ENCODE assay signal across 8 cellular contexts in genomic region chrX:107978707-107979307, GRCh38. TPM values are rescaled to one million over a fixed set of nuclear protein-coding genes. Genes with fewer than 3 reads are reported as not detected.
DNase-seq lines count a peak whose midpoint lies in the region; ATAC-seq and TF ChIP-seq lines count a peak whose summit lies in the region.

No MANE protein-coding gene starts in this region.

- no peaks in the 10 kb centered on the region for H4K20me1 ChIP-seq in Loucy (ENCODE audit: insufficient read depth, low read length, poor library complexity, severe bottlenecking)

- H2AK5ac ChIP-seq in neuronal stem cell (ENCODE audit: low read depth, low read length) = no peak overlapping the region

- TF ChIP-seq CTCF in GM06990 (IDR thresholded peaks at IDR 0.05; ENCODE audit: insufficient read depth, low read length, poor library complexity, severe bottlenecking) (peak; percentile 66), Loucy (conservative IDR thresholded peaks at IDR 0.05; ENCODE audit: low read length) (peak; percentile 67), chondrocyte (IDR thresholded peaks at IDR 0.05) (peak; percentile 76)

- H3K9ac ChIP-seq in Loucy (ENCODE audit: low read depth, low read length, poor library complexity, severe bottlenecking) (no peak overlapping the region), neuronal stem cell (ENCODE audit: low read depth, low read length, poor library complexity) (no peak overlapping the region)

- no peaks in the 10 kb centered on the region for H3K79me2 ChIP-seq in Loucy (ENCODE audit: insufficient read depth, low read length)

- H3K36me3 ChIP-seq in GM06990 (ENCODE audit: control insufficient read depth, insufficient read depth, low read length) (no peaks in the 10 kb centered on the region), Loucy (ENCODE audit: insufficient read depth, low read length) (no peaks in the 10 kb centered on the region), neuronal stem cell (replicated peaks in 1 of 2; ENCODE audit: control insufficient read depth in 2 of 2, insufficient read depth in 2 of 2, low read length in 2 of 2) (no peaks in the 10 kb centered on the region)

- DNase-seq in GM06990 (ENCODE audit: extremely low read depth, insufficient read length) = no peak
- DNase-seq in chondrocyte (ENCODE audit: low spot score) = no peak
- DNase-seq in neuronal stem cell (ENCODE audit: low spot score) = peak; percentile 20
- DNase-seq in epidermal melanocyte (ENCODE audit: insufficient read length, low spot score) = no peak
- DNase-seq in globus pallidus (ENCODE audit: low spot score) = no peak
- DNase-seq in activated gamma-delta T cell treated with Interleukin-2 at 50 U/mL for 16 hours = no peak

- no peaks in the 10 kb centered on the region for H3F3A ChIP-seq in Loucy (ENCODE audit: low read depth)

- H4K91ac ChIP-seq in neuronal stem cell (ENCODE audit: low read depth, low read length, poor library complexity) = no peak overlapping the region

- H3K27ac Mint-ChIP-seq in chondrocyte (ENCODE audit: unreplicated experiment) = no peak overlapping the region

- no peak overlapping the region for H2BK120ac ChIP-seq in neuronal stem cell (ENCODE audit: low read depth, low read length)

- H3K27me3 ChIP-seq in GM06990 (replicated peaks; ENCODE audit: control insufficient read depth, insufficient read depth, low read length) (no peaks in the 10 kb centered on the region; the same call in none of the 2 replicates), Loucy (ENCODE audit: insufficient read depth, low read length, poor library complexity, severe bottlenecking) (no peaks in the 10 kb centered on the region), neuronal stem cell (ENCODE audit: control insufficient read depth in 3 of 3, insufficient read depth in 3 of 3, low read depth in 1 of 3, low read length in 3 of 3) (peaks cover 0 to 13% (median 0%) of the 10 kb centered on the region in 3 experiments)

- H3K14ac ChIP-seq in neuronal stem cell (ENCODE audit: low read length) = no peak overlapping the region

- H3K4me3 ChIP-seq in GM06990 (replicated peaks; ENCODE audit: low read depth, low read length) (no peak overlapping the region), Loucy (ENCODE audit: low read length, poor library complexity, severe bottlenecking) (no peak overlapping the region), neuronal stem cell (ENCODE audit: low read length in 2 of 2) (no peak overlapping the region)

- H3K27me3 Mint-ChIP-seq in chondrocyte (ENCODE audit: low read depth) = peaks cover 9% of the 10 kb centered on the region

- H3K9me3 ChIP-seq in Loucy (ENCODE audit: insufficient read depth, low read depth, low read length) = no peaks in the 10 kb centered on the region
- H3K9me3 ChIP-seq in neuronal stem cell (replicated peaks in 1 of 2; ENCODE audit: control insufficient read depth in 2 of 2, insufficient read depth in 1 of 2, low read depth in 1 of 2, low read length in 2 of 2) = no peaks in the 10 kb centered on the region

- no peaks in the 10 kb centered on the region for H3K79me1 ChIP-seq in neuronal stem cell (ENCODE audit: low read depth, low read length)

- no peak overlapping the region for H4K8ac ChIP-seq in neuronal stem cell (ENCODE audit: low read depth, low read length)

- no peaks in the 10 kb centered on the region for H3K9me2 ChIP-seq in Loucy (replicated peaks; ENCODE audit: low read depth, low read length)

- H3K4me1 ChIP-seq in Loucy (ENCODE audit: insufficient read depth, low read length, poor library complexity, severe bottlenecking) = peaks cover 9% of the 10 kb centered on the region
- H3K4me1 ChIP-seq in neuronal stem cell (ENCODE audit: control insufficient read depth in 2 of 2, insufficient read depth in 1 of 2, low read depth in 1 of 2, low read length in 2 of 2) = no peaks in the 10 kb centered on the region

- H3K36me3 Mint-ChIP-seq in chondrocyte (ENCODE audit: low read depth) = no peaks in the 10 kb centered on the region

- H3K4me3 Mint-ChIP-seq in chondrocyte (ENCODE audit: unreplicated experiment) = no peak overlapping the region

- H2BK12ac ChIP-seq in neuronal stem cell (ENCODE audit: low read length) = no peak overlapping the region

- no peak overlapping the region for H2BK5ac ChIP-seq in neuronal stem cell (ENCODE audit: low read length)

- H3K18ac ChIP-seq in neuronal stem cell (ENCODE audit: low read length) = no peak overlapping the region

- H3K27ac ChIP-seq in neuronal stem cell (replicated peaks; ENCODE audit: low read length) = no peak overlapping the region

- H3K9me3 Mint-ChIP-seq in chondrocyte (ENCODE audit: low read depth) = no peaks in the 10 kb centered on the region

- no peak for ATAC-seq in GM21723 (IDR thresholded peaks at IDR 0.05; ENCODE audit: unreplicated experiment)

- H3K4me1 Mint-ChIP-seq in chondrocyte (ENCODE audit: low read depth) = no peaks in the 10 kb centered on the region

- H3K23ac ChIP-seq in neuronal stem cell (ENCODE audit: low read depth, low read length, poor library complexity) = no peak overlapping the region

- no peak overlapping the region for H3K4ac ChIP-seq in neuronal stem cell (ENCODE audit: low read length)

- H2AFZ ChIP-seq in Loucy (ENCODE audit: low read length) (no peak overlapping the region), neuronal stem cell (ENCODE audit: low read length) (no peak overlapping the region)

- WGBS in neuronal stem cell (ENCODE audit: extremely low coverage in 2 of 2, insufficient read length in 2 of 2, insufficient replicate concordance in 1 of 2), 2 donors = no CpG with 5 or more reads among the region's 3 CpGs

- no peak overlapping the region for H2BK15ac ChIP-seq in neuronal stem cell (ENCODE audit: low read length)

- H3K4me2 ChIP-seq in Loucy (ENCODE audit: low read depth, low read length, poor library complexity, severe bottlenecking) = no peak overlapping the region
- H3K4me2 ChIP-seq in neuronal stem cell (ENCODE audit: insufficient read depth, low read length, poor library complexity, severe bottlenecking) = no peak overlapping the region

RNA-seq across cellular contexts. Expression of gene TEX13B, which starts 3.4 kb away (rescaled TPM):
- total RNA-seq in chondrocyte = not detected in 3 replicates
- not detected for polyA plus RNA-seq in neuronal stem cell (2013, experiment 1 of 2)
- polyA plus RNA-seq in neuronal stem cell (2013, experiment 2 of 2) = 0.04 TPM
